Comparison of ENCODE assay signal across 11 cellular contexts in genomic region chr10:117342638-117343037, GRCh38. TPM values are rescaled to one million over a fixed set of nuclear protein-coding genes. Genes with fewer than 3 reads are reported as not detected.
DNase-seq lines count a peak whose midpoint lies in the region; ATAC-seq and TF ChIP-seq lines count a peak whose summit lies in the region.
"Had no signal": no experiment of that assay in that cellular context is flagged by ENCODE, and none has a peak within 500 bp of the region (broad histone marks: within the 10 kb centered on the region; RNA-seq: fewer than 3 reads in every experiment).

No MANE protein-coding gene starts in this region.

- no peak for TF ChIP-seq CTCF in GM23338 (conservative IDR thresholded peaks at IDR 0.05; ENCODE audit: low read depth in 2 of 2)
- no peak for TF ChIP-seq CTCF in CD4-positive, alpha-beta T cell (IDR thresholded peaks at IDR 0.05)

- peak overlapping the region; percentile 6 for H3K27ac ChIP-seq in CD8-positive, alpha-beta memory T cell (ENCODE audit: low read depth, low read length)
- H3K27ac ChIP-seq in GM23338 (ENCODE audit: low read depth) (0 out of 2 replicates have a peak overlapping the region, but pooled peaks have one; percentile 11), SK-N-MC (peak overlapping the region; percentile 97)
- no peak overlapping the region for H3K27ac ChIP-seq in CD4-positive, alpha-beta T cell (ENCODE audit: low read depth, low read length)
- H3K27ac ChIP-seq: dorsolateral prefrontal cortex had no signal

- no peak overlapping the region for H3K4me3 ChIP-seq in CD8-positive, alpha-beta memory T cell (ENCODE audit: low read length)
- H3K4me3 ChIP-seq in GM23338: no peak overlapping the region
- peak overlapping the region; percentile 62 for H3K4me3 ChIP-seq in SK-N-MC
- H3K4me3 ChIP-seq: dorsolateral prefrontal cortex had no signal

- no peak for ATAC-seq in GM23338
- no peak for ATAC-seq in CD4-positive, alpha-beta T cell (ENCODE audit: poor library complexity)

- peak overlapping the region in 4 of 7 donors; percentile 11 to 69 (median 53) for H3K4me3 Mint-ChIP-seq in CD8-positive, alpha-beta memory T cell
- H3K4me3 Mint-ChIP-seq in GM23338: no peak overlapping the region
- no peak overlapping the region for H3K4me3 Mint-ChIP-seq in CD4-positive, alpha-beta T cell
- H3K4me3 Mint-ChIP-seq: activated CD4-positive, alpha-beta memory T cell treated with anti-CD3 and anti-CD28 coated beads for 36 hours had no signal

- H3K27ac Mint-ChIP-seq in CD8-positive, alpha-beta memory T cell: peak overlapping the region in 2 of 8 donors; percentile 8 to 30
- peak overlapping the region; percentile 8 for H3K27ac Mint-ChIP-seq in GM23338
- no peak overlapping the region for H3K27ac Mint-ChIP-seq in CD4-positive, alpha-beta T cell
- H3K27ac Mint-ChIP-seq: activated CD4-positive, alpha-beta memory T cell treated with anti-CD3 and anti-CD28 coated beads for 36 hours had no signal

- H4K20me1 ChIP-seq in GM23338 (replicated peaks; ENCODE audit: insufficient read depth): no peaks in the 10 kb centered on the region

- CTCF ChIA-PET in CD8-positive, alpha-beta memory T cell (lab: Charles Lee): interaction anchor here (1.3 kb wide), 1 partner anchor 23 kb away, joined by 4 read pairs; no protein-coding TSS in a partner anchor
- CTCF ChIA-PET in CD4-positive, alpha-beta T cell (lab: Charles Lee): interaction anchor here (0.6 kb wide), 1 partner anchor 21 kb away, joined by 3 read pairs; no protein-coding TSS in a partner anchor

- no peak overlapping the region for H2AFZ ChIP-seq in GM23338

- H3K27me3 Mint-ChIP-seq in CD8-positive, alpha-beta memory T cell: no peaks in the 10 kb centered on the region
- H3K27me3 Mint-ChIP-seq in GM23338 (ENCODE audit: insufficient read depth, low read depth, poor library complexity): peaks cover 4% of the 10 kb centered on the region
- H3K27me3 Mint-ChIP-seq in CD4-positive, alpha-beta T cell: no peaks in the 10 kb centered on the region
- H3K27me3 Mint-ChIP-seq: activated CD4-positive, alpha-beta memory T cell treated with anti-CD3 and anti-CD28 coated beads for 36 hours had no signal

- H3F3A ChIP-seq in GM23338 (replicated peaks; ENCODE audit: low read depth): peaks cover 12% of the 10 kb centered on the region; the same call in 1 of the 2 replicates

- peaks cover 0 to 20% (median 10%) of the 10 kb centered on the region in 3 donors for H3K36me3 Mint-ChIP-seq in CD8-positive, alpha-beta memory T cell
- H3K36me3 Mint-ChIP-seq in GM23338 (ENCODE audit: low read depth): no peaks in the 10 kb centered on the region
- peaks cover 19% of the 10 kb centered on the region for H3K36me3 Mint-ChIP-seq in CD4-positive, alpha-beta T cell (ENCODE audit: low read depth)

- peaks cover 63 to 82% (median 79%) of the 10 kb centered on the region in 3 donors for H3K4me1 Mint-ChIP-seq in CD8-positive, alpha-beta memory T cell
- peaks cover 72% of the 10 kb centered on the region for H3K4me1 Mint-ChIP-seq in GM23338
- H3K4me1 Mint-ChIP-seq in CD4-positive, alpha-beta T cell (ENCODE audit: low read depth): peaks cover 42% of the 10 kb centered on the region

- POLR2A ChIA-PET in CD8-positive, alpha-beta memory T cell (lab: Charles Lee): no interaction called here
- POLR2A ChIA-PET in CD4-positive, alpha-beta T cell (lab: Charles Lee): interaction anchor here (1.7 kb wide), 1 partner anchor 9 kb away, joined by 4 read pairs; no protein-coding TSS in a partner anchor

- DNase-seq in CD8-positive, alpha-beta memory T cell: no peak
- no peak for DNase-seq in GM23338 (ENCODE audit: low spot score)
- DNase-seq in SK-N-MC (ENCODE audit: low read depth, low spot score): no peak
- peak; percentile 56 for DNase-seq in foreskin melanocyte
- no peak for DNase-seq in DMS 273 (lab: John Stamatoyannopoulos, UW; ENCODE audit: unreplicated experiment)
- no peak for DNase-seq in CD4-positive, alpha-beta T cell
- DNase-seq in nucleus accumbens (lab: John Stamatoyannopoulos, UW): no peak
- DNase-seq in NCI-H1694 treated with DMSO at 0.1 percent for 48 hours (lab: John Stamatoyannopoulos, UW): no peak
- DNase-seq: activated CD4-positive, alpha-beta memory T cell treated with anti-CD3 and anti-CD28 coated beads for 36 hours; dorsolateral prefrontal cortex; GDM1 had no signal

- intact Hi-C loops in CD4-positive, alpha-beta T cell (cut with DNase I, micrococcal nuclease): no loop called here

- no peaks in the 10 kb centered on the region for H3K36me3 ChIP-seq in CD8-positive, alpha-beta memory T cell (ENCODE audit: insufficient read depth, low read length)
- H3K36me3 ChIP-seq in GM23338 (ENCODE audit: insufficient read depth) (no peaks in the 10 kb centered on the region), SK-N-MC (ENCODE audit: insufficient read depth, low read length) (no peaks in the 10 kb centered on the region)

- no peaks in the 10 kb centered on the region for H3K9me3 ChIP-seq in CD8-positive, alpha-beta memory T cell (ENCODE audit: low read length)
- H3K9me3 ChIP-seq in SK-N-MC (ENCODE audit: low read depth, low read length): no peaks in the 10 kb centered on the region
- H3K9me3 ChIP-seq in CD4-positive, alpha-beta T cell (ENCODE audit: control insufficient read depth, low read length): no peaks in the 10 kb centered on the region

- H3K27me3 ChIP-seq in CD8-positive, alpha-beta memory T cell (ENCODE audit: insufficient read depth, low read length, poor library complexity, severe bottlenecking): no peaks in the 10 kb centered on the region
- no peaks in the 10 kb centered on the region for H3K27me3 ChIP-seq in GM23338 (ENCODE audit: insufficient read depth)
- H3K27me3 ChIP-seq in CD4-positive, alpha-beta T cell (ENCODE audit: control insufficient read depth, insufficient read depth, low read length): no peaks in the 10 kb centered on the region
- H3K27me3 ChIP-seq: dorsolateral prefrontal cortex had no signal

- peak overlapping the region; percentile 49 for H3K4me2 ChIP-seq in GM23338

- peaks cover 64% of the 10 kb centered on the region for H3K79me2 ChIP-seq in GM23338 (replicated peaks; ENCODE audit: insufficient read depth)

- H3K9ac ChIP-seq in SK-N-MC (ENCODE audit: insufficient read length): peak overlapping the region; percentile 55

- H3K9me3 Mint-ChIP-seq in CD8-positive, alpha-beta memory T cell: no peaks in the 10 kb centered on the region
- H3K9me3 Mint-ChIP-seq in GM23338: no peaks in the 10 kb centered on the region
- H3K9me3 Mint-ChIP-seq in CD4-positive, alpha-beta T cell: no peaks in the 10 kb centered on the region
- H3K9me3 Mint-ChIP-seq: activated CD4-positive, alpha-beta memory T cell treated with anti-CD3 and anti-CD28 coated beads for 36 hours had no signal

- peaks cover 6% of the 10 kb centered on the region for H3K4me1 ChIP-seq in CD8-positive, alpha-beta memory T cell (ENCODE audit: insufficient read depth, low read length)
- H3K4me1 ChIP-seq in GM23338 (ENCODE audit: insufficient read depth): peaks cover 64% of the 10 kb centered on the region

- H3K9me2 ChIP-seq in GM23338 (ENCODE audit: insufficient read depth): 0 out of 2 replicates have a peak, but pooled peaks cover 4% of the 10 kb centered on the region

TF ChIP-seq in GM23338, 12 proteins besides CTCF, POLR2A, EP300 and RAD21 (continues in another document):
- TF ChIP-seq ZNF331 (CRISPR knock-in tag; IDR thresholded peaks at IDR 0.05; ENCODE audit: low read depth) (no peak), STAT1 (IDR thresholded peaks at IDR 0.05; ENCODE audit: unreplicated experiment) (no peak), EZH2phosphoT487 (IDR thresholded peaks at IDR 0.05; ENCODE audit: unreplicated experiment) (no peak), CREB1 (CRISPR knock-in tag; IDR thresholded peaks at IDR 0.05; ENCODE audit: low read depth) (no peak), NANOG (IDR thresholded peaks at IDR 0.05; ENCODE audit: borderline replicate concordance) (no peak), ETS1 (IDR thresholded peaks at IDR 0.05) (no peak), EZH2 (IDR thresholded peaks at IDR 0.05; ENCODE audit: low read depth, unreplicated experiment) (no peak), JUNB (IDR thresholded peaks at IDR 0.05; ENCODE audit: unreplicated experiment) (no peak), POLR2AphosphoS5 (IDR thresholded peaks at IDR 0.05; ENCODE audit: low read depth) (no peak)

RNA-seq across cellular contexts. Expression of gene PDZD8, which starts 32.6 kb away (rescaled TPM):
- 10 to 100 TPM; 29.8 to 31.1 TPM for total RNA-seq in CD8-positive, alpha-beta memory T cell
- 15.8 TPM for polyA plus RNA-seq in CD8-positive, alpha-beta memory T cell
- total RNA-seq in GM23338 (2014; rRNA removed; shearing (Covaris generic)): 28.6 and 30.2 TPM in 2 replicates
- polyA plus RNA-seq in GM23338 (2016; fragmentation: Nextera tagmentation; extraction: Ambion mirVana): 8.4 and 11.4 TPM in 2 replicates
- 10 to 100 TPM; 25.2 to 31.1 TPM for total RNA-seq in CD4-positive, alpha-beta T cell

Comparison
In these comparisons a context has a peak if more than half of its experiments do, and no peak if none do; other contexts are left out.
1. H3K4me3 Mint-ChIP-seq: peak in CD8-positive, alpha-beta memory T cell (4 of 7); none in GM23338 (single experiment) and CD4-positive, alpha-beta T cell (single experiment).